1 cellular context compared by ENCODE assay signal in genomic region chr22:30286813-30287625, GRCh38.
TF ChIP-seq lines count a peak whose summit lies in the region.

No MANE protein-coding gene starts in this region.

TF ChIP-seq in HepG2, 621 proteins besides CTCF, POLR2A, EP300 and RAD21 (continues in another document):
- 0 out of 2 replicates have a peak, but pooled peaks have one; percentile 30 for TF ChIP-seq ZBTB49 (CRISPR knock-in tag; IDR thresholded peaks at IDR 0.05; ENCODE audit: borderline replicate concordance)
- TF ChIP-seq SIX1 (CRISPR knock-in tag; IDR thresholded peaks at IDR 0.05; ENCODE audit: borderline replicate concordance): no peak
- no peak for TF ChIP-seq DRAP1 (CRISPR knock-in tag; IDR thresholded peaks at IDR 0.05)
- peak; percentile 24; the same call in 1 of the 2 replicates for TF ChIP-seq MYC (CRISPR knock-in tag; IDR thresholded peaks at IDR 0.05; ENCODE audit: borderline replicate concordance)
- TF ChIP-seq NPAS2 (CRISPR knock-in tag; IDR thresholded peaks at IDR 0.05; ENCODE audit: borderline replicate concordance): no peak
- TF ChIP-seq KDM2A (CRISPR knock-in tag; IDR thresholded peaks at IDR 0.05; ENCODE audit: borderline replicate concordance, low read depth): peak; percentile 72
- TF ChIP-seq JDP2 (CRISPR knock-in tag; IDR thresholded peaks at IDR 0.05; ENCODE audit: borderline replicate concordance): no peak
- TF ChIP-seq ZNF235 (CRISPR knock-in tag; IDR thresholded peaks at IDR 0.05; ENCODE audit: borderline replicate concordance): no peak
- no peak for TF ChIP-seq ZSCAN25 (CRISPR knock-in tag; IDR thresholded peaks at IDR 0.05)
- TF ChIP-seq NCOA2 (CRISPR knock-in tag; IDR thresholded peaks at IDR 0.05): 0 out of 2 replicates have a peak, but pooled peaks have one; percentile 16
- no peak for TF ChIP-seq HOMEZ (CRISPR knock-in tag; IDR thresholded peaks at IDR 0.05; ENCODE audit: low read depth)
- no peak for TF ChIP-seq ATF7-NPFF (CRISPR knock-in tag; IDR thresholded peaks at IDR 0.05; ENCODE audit: low read depth)
- TF ChIP-seq FUBP1 (CRISPR knock-in tag; IDR thresholded peaks at IDR 0.05; ENCODE audit: borderline replicate concordance): no peak
- no peak for TF ChIP-seq SCMH1 (CRISPR knock-in tag; IDR thresholded peaks at IDR 0.05; ENCODE audit: borderline replicate concordance)
- no peak for TF ChIP-seq ZNF501 (CRISPR knock-in tag; IDR thresholded peaks at IDR 0.05)
- TF ChIP-seq ATF1 (CRISPR knock-in tag; IDR thresholded peaks at IDR 0.05): no peak
- no peak for TF ChIP-seq HNF4G (IDR thresholded peaks at IDR 0.05; ENCODE audit: borderline replicate concordance, low read depth, low read length)
- no peak for TF ChIP-seq HNF4G (CRISPR knock-in tag; IDR thresholded peaks at IDR 0.05; ENCODE audit: borderline replicate concordance, low read depth)
- TF ChIP-seq BRD4 (CRISPR knock-in tag; IDR thresholded peaks at IDR 0.05): no peak
- TF ChIP-seq ZBTB39 (CRISPR knock-in tag; IDR thresholded peaks at IDR 0.05): no peak
- TF ChIP-seq TFDP2 (CRISPR knock-in tag; IDR thresholded peaks at IDR 0.05): no peak
- no peak for TF ChIP-seq GPN1 (CRISPR knock-in tag; IDR thresholded peaks at IDR 0.05; ENCODE audit: borderline replicate concordance)
- no peak for TF ChIP-seq ZNF567 (CRISPR knock-in tag; IDR thresholded peaks at IDR 0.05; ENCODE audit: borderline replicate concordance)
- TF ChIP-seq TBP (CRISPR knock-in tag; IDR thresholded peaks at IDR 0.05): no peak
- no peak for TF ChIP-seq ZNF253 (CRISPR knock-in tag; IDR thresholded peaks at IDR 0.05; ENCODE audit: borderline replicate concordance)
- TF ChIP-seq, protein P1, sequence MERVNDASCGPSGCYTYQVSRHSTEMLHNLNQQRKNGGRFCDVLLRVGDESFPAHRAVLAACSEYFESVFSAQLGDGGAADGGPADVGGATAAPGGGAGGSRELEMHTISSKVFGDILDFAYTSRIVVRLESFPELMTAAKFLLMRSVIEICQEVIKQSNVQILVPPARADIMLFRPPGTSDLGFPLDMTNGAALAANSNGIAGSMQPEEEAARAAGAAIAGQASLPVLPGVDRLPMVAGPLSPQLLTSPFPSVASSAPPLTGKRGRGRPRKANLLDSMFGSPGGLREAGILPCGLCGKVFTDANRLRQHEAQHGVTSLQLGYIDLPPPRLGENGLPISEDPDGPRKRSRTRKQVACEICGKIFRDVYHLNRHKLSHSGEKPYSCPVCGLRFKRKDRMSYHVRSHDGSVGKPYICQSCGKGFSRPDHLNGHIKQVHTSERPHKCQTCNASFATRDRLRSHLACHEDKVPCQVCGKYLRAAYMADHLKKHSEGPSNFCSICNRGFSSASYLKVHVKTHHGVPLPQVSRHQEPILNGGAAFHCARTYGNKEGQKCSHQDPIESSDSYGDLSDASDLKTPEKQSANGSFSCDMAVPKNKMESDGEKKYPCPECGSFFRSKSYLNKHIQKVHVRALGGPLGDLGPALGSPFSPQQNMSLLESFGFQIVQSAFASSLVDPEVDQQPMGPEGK (CRISPR knock-in tag; IDR thresholded peaks at IDR 0.05): no peak
- TF ChIP-seq ATF2 (CRISPR knock-in tag; IDR thresholded peaks at IDR 0.05): no peak
- peak; percentile 88 for TF ChIP-seq BCL6 (CRISPR knock-in tag; IDR thresholded peaks at IDR 0.05)
- TF ChIP-seq FOXA3 (CRISPR knock-in tag; IDR thresholded peaks at IDR 0.05): no peak
- TF ChIP-seq NFE2 (CRISPR knock-in tag; IDR thresholded peaks at IDR 0.05): no peak
- TF ChIP-seq ZNF782 (CRISPR knock-in tag; IDR thresholded peaks at IDR 0.05; ENCODE audit: borderline replicate concordance): no peak
- TF ChIP-seq ZNF225 (CRISPR knock-in tag; IDR thresholded peaks at IDR 0.05): no peak
- TF ChIP-seq CHD2 (IDR thresholded peaks at IDR 0.05; ENCODE audit: low read depth, low read length): no peak
- TF ChIP-seq TP53 (CRISPR knock-in tag; conservative IDR thresholded peaks at IDR 0.05): no peak
- TF ChIP-seq HES4 (CRISPR knock-in tag; IDR thresholded peaks at IDR 0.05; ENCODE audit: borderline replicate concordance): no peak
- no peak for TF ChIP-seq ZNF138 (CRISPR knock-in tag; IDR thresholded peaks at IDR 0.05; ENCODE audit: low read depth)
- TF ChIP-seq KDM3A (CRISPR knock-in tag; IDR thresholded peaks at IDR 0.05; ENCODE audit: low read depth): no peak
- no peak for TF ChIP-seq ZFP1 (CRISPR knock-in tag; IDR thresholded peaks at IDR 0.05)
- TF ChIP-seq ZNF574 (CRISPR knock-in tag; IDR thresholded peaks at IDR 0.05): 0 out of 2 replicates have a peak, but pooled peaks have one; percentile 24
- TF ChIP-seq, protein P2, sequence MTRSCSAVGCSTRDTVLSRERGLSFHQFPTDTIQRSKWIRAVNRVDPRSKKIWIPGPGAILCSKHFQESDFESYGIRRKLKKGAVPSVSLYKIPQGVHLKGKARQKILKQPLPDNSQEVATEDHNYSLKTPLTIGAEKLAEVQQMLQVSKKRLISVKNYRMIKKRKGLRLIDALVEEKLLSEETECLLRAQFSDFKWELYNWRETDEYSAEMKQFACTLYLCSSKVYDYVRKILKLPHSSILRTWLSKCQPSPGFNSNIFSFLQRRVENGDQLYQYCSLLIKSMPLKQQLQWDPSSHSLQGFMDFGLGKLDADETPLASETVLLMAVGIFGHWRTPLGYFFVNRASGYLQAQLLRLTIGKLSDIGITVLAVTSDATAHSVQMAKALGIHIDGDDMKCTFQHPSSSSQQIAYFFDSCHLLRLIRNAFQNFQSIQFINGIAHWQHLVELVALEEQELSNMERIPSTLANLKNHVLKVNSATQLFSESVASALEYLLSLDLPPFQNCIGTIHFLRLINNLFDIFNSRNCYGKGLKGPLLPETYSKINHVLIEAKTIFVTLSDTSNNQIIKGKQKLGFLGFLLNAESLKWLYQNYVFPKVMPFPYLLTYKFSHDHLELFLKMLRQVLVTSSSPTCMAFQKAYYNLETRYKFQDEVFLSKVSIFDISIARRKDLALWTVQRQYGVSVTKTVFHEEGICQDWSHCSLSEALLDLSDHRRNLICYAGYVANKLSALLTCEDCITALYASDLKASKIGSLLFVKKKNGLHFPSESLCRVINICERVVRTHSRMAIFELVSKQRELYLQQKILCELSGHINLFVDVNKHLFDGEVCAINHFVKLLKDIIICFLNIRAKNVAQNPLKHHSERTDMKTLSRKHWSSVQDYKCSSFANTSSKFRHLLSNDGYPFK (CRISPR knock-in tag; IDR thresholded peaks at IDR 0.05; ENCODE audit: borderline replicate concordance): no peak
- TF ChIP-seq ZNF10 (CRISPR knock-in tag; IDR thresholded peaks at IDR 0.05; ENCODE audit: borderline replicate concordance, low read depth): no peak
- peak; percentile 5 for TF ChIP-seq TEAD3 (CRISPR knock-in tag; optimal IDR thresholded peaks at IDR 0.05; ENCODE audit: borderline replicate concordance)
- no peak for TF ChIP-seq TEAD2 (CRISPR knock-in tag; IDR thresholded peaks at IDR 0.05)
- no peak for TF ChIP-seq RXRA (CRISPR knock-in tag; IDR thresholded peaks at IDR 0.05)
- no peak for TF ChIP-seq RFXAP (CRISPR knock-in tag; IDR thresholded peaks at IDR 0.05; ENCODE audit: borderline replicate concordance)
